In the genomic region with DNA sequence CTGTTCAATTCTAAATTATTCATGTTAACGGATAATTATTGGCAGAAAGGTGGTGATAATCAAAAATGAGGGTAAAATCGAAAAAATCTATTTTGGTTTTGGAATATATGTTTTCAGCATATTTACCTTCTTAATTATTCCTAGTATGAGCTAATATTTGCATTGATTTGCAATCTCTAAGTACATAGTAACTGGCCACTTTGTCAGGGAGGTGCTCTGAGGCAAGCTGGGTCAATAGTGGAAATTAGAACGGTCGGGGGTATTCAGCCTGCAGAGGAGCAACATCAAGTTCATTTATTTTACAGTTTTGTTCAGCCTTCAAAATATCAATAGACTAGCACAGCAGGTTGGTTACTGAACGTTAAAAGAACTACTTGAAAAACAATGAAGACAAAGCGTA, we compare ENCODE assay signal across 9 cellular contexts. TPM values are rescaled to one million over a fixed set of nuclear protein-coding genes. Genes with fewer than 3 reads are reported as not detected.
DNase-seq lines count a peak whose midpoint lies in the region; ATAC-seq and TF ChIP-seq lines count a peak whose summit lies in the region.
"Had no signal": no experiment of that assay in that cellular context is flagged by ENCODE, and none has a peak within 500 bp of the region (broad histone marks: within the 10 kb centered on the region; RNA-seq: fewer than 3 reads in every experiment).

No MANE protein-coding gene starts in this region.

- peak overlapping the region; percentile 97 to 99 for H3K27ac ChIP-seq in thoracic aorta
- H3K27ac ChIP-seq: HL-60 had no signal

- H3K9me3 Mint-ChIP-seq in activated CD4-positive, alpha-beta T cell treated with anti-CD3 and anti-CD28 coated beads, Interleukin-2, amount 10 ng/mL, durations not matched to agents 7 days and 5 days = no peaks in the 10 kb centered on the region
- no peaks in the 10 kb centered on the region for H3K9me3 Mint-ChIP-seq in activated CD8-positive, alpha-beta T cell treated with anti-CD3 and anti-CD28 coated beads, Interleukin-2, amount 10 ng/mL, durations not matched to agents 7 days and 5 days (ENCODE audit: insufficient read depth)

- CTCF ChIA-PET in activated CD4-positive, alpha-beta T cell treated with anti-CD3 and anti-CD28 coated beads, Interleukin-2, amount 10 ng/mL, durations not matched to agents 7 days and 5 days (lab: Charles Lee) = interaction anchor here (0.6 to 2.4 kb wide), 3 partner anchors 9 to 280 kb away, joined by 3 to 5 read pairs (median 3); no protein-coding TSS in a partner anchor
- CTCF ChIA-PET in activated CD8-positive, alpha-beta T cell treated with anti-CD3 and anti-CD28 coated beads, Interleukin-2, amount 10 ng/mL, durations not matched to agents 7 days and 5 days (lab: Charles Lee) = interaction anchor here (0.6 to 3.0 kb wide), 3 partner anchors 26 to 178 kb away, joined by 3 to 14 read pairs (median 3); a partner anchor contains a TSS

- in situ Hi-C loops in KBM-7 (cut with MboI; ENCODE audit: low pct_unique_long_range_greater_than_20kb, low sequenced_read_pairs) = no loop called here

- peaks cover 12 to 51% of the 10 kb centered on the region in 2 donors for H3K4me1 ChIP-seq in thoracic aorta (ENCODE audit: control insufficient read depth in 1 of 2, low read depth in 2 of 2)

- H3K4me3 ChIP-seq in iPS-18c (ENCODE audit: insufficient read depth, low read depth, low read length) (peak overlapping the region; percentile 89), thoracic aorta (peak overlapping the region; percentile 89)

- H3K4me1 Mint-ChIP-seq in activated CD4-positive, alpha-beta T cell treated with anti-CD3 and anti-CD28 coated beads, Interleukin-2, amount 10 ng/mL, durations not matched to agents 7 days and 5 days = peaks cover 35% of the 10 kb centered on the region
- peaks cover 36% of the 10 kb centered on the region for H3K4me1 Mint-ChIP-seq in activated CD8-positive, alpha-beta T cell treated with anti-CD3 and anti-CD28 coated beads, Interleukin-2, amount 10 ng/mL, durations not matched to agents 7 days and 5 days (ENCODE audit: low read depth)

- no peak for DNase-seq in activated CD4-positive, alpha-beta T cell treated with anti-CD3 and anti-CD28 coated beads, Interleukin-2, amount 10 ng/mL, durations not matched to agents 7 days and 5 days
- no peak for DNase-seq in activated CD4-positive, alpha-beta T cell treated with anti-CD3 and anti-CD28 coated beads for 4 hours
- DNase-seq in activated CD8-positive, alpha-beta T cell treated with anti-CD3 and anti-CD28 coated beads, Interleukin-2, amount 10 ng/mL, durations not matched to agents 7 days and 5 days = no peak
- no peak for DNase-seq in thoracic aorta (ENCODE audit: low spot score)
- no peak for DNase-seq in stimulated activated CD4-positive, alpha-beta T cell treated with anti-CD3 and anti-CD28 coated beads, Interleukin-2, amount 100 ng/mL, for 48 hours
- no peak for DNase-seq in 8988T
- DNase-seq in KBM-7 = no peak

- H3K36me3 Mint-ChIP-seq in activated CD4-positive, alpha-beta T cell treated with anti-CD3 and anti-CD28 coated beads, Interleukin-2, amount 10 ng/mL, durations not matched to agents 7 days and 5 days (ENCODE audit: low read depth) = peaks cover 13% of the 10 kb centered on the region
- H3K36me3 Mint-ChIP-seq in activated CD8-positive, alpha-beta T cell treated with anti-CD3 and anti-CD28 coated beads, Interleukin-2, amount 10 ng/mL, durations not matched to agents 7 days and 5 days (ENCODE audit: low read depth) = peaks cover 15% of the 10 kb centered on the region

- no peak overlapping the region for H3K27ac Mint-ChIP-seq in activated CD4-positive, alpha-beta T cell treated with anti-CD3 and anti-CD28 coated beads, Interleukin-2, amount 10 ng/mL, durations not matched to agents 7 days and 5 days
- no peak overlapping the region for H3K27ac Mint-ChIP-seq in activated CD8-positive, alpha-beta T cell treated with anti-CD3 and anti-CD28 coated beads, Interleukin-2, amount 10 ng/mL, durations not matched to agents 7 days and 5 days

- no peaks in the 10 kb centered on the region for H3K36me3 ChIP-seq in thoracic aorta

- H3K27me3 Mint-ChIP-seq in activated CD4-positive, alpha-beta T cell treated with anti-CD3 and anti-CD28 coated beads, Interleukin-2, amount 10 ng/mL, durations not matched to agents 7 days and 5 days = peaks cover 2% of the 10 kb centered on the region
- no peaks in the 10 kb centered on the region for H3K27me3 Mint-ChIP-seq in activated CD8-positive, alpha-beta T cell treated with anti-CD3 and anti-CD28 coated beads, Interleukin-2, amount 10 ng/mL, durations not matched to agents 7 days and 5 days (ENCODE audit: low read depth)

- POLR2A ChIA-PET in activated CD4-positive, alpha-beta T cell treated with anti-CD3 and anti-CD28 coated beads, Interleukin-2, amount 10 ng/mL, durations not matched to agents 7 days and 5 days (lab: Charles Lee) = no interaction called here
- POLR2A ChIA-PET in activated CD8-positive, alpha-beta T cell treated with anti-CD3 and anti-CD28 coated beads, Interleukin-2, amount 10 ng/mL, durations not matched to agents 7 days and 5 days (lab: Charles Lee) = interaction anchor here (2.6 kb wide), 1 partner anchor 122 kb away, joined by 31 read pairs; a partner anchor contains a TSS

- no peaks in the 10 kb centered on the region for H3K9me3 ChIP-seq in iPS-18c (ENCODE audit: control insufficient read depth, insufficient read depth, low read length)
- H3K9me3 ChIP-seq in thoracic aorta = no peaks in the 10 kb centered on the region

- H3K27me3 ChIP-seq in thoracic aorta (replicated peaks; ENCODE audit: insufficient read depth) = no peaks in the 10 kb centered on the region

- no peak for ATAC-seq in activated CD8-positive, alpha-beta T cell treated with anti-CD3 and anti-CD28 coated beads, Interleukin-2, amount 10 ng/mL, durations not matched to agents 7 days and 5 days
- ATAC-seq in thoracic aorta (ENCODE audit: insufficient number of reproducible peaks, low FRiP score, low read depth) = no peak

- no peak for TF ChIP-seq CTCF in thoracic aorta (IDR thresholded peaks at IDR 0.05)

- peak overlapping the region; percentile 94 for H3K4me3 Mint-ChIP-seq in activated CD4-positive, alpha-beta T cell treated with anti-CD3 and anti-CD28 coated beads, Interleukin-2, amount 10 ng/mL, durations not matched to agents 7 days and 5 days
- H3K4me3 Mint-ChIP-seq in activated CD8-positive, alpha-beta T cell treated with anti-CD3 and anti-CD28 coated beads, Interleukin-2, amount 10 ng/mL, durations not matched to agents 7 days and 5 days = peak overlapping the region; percentile 97

RNA-seq across cellular contexts. Expression of gene OTUD7B, which starts 1.8 kb away (rescaled TPM):
- total RNA-seq in activated CD4-positive, alpha-beta T cell treated with anti-CD3 and anti-CD28 coated beads, Interleukin-2, amount 10 ng/mL, durations not matched to agents 7 days and 5 days = 10 to 100 TPM in 1 of 2 experiments, 1 to 10 TPM in 1; 9.9 to 10.6 TPM
- 10 to 100 TPM; 10.3 to 12.1 TPM for total RNA-seq in activated CD8-positive, alpha-beta T cell treated with anti-CD3 and anti-CD28 coated beads, Interleukin-2, amount 10 ng/mL, durations not matched to agents 7 days and 5 days
- 10 to 100 TPM; 29.9 to 30.6 TPM for total RNA-seq in thoracic aorta

RNA-seq across cellular contexts. Expression of gene VPS45, which starts 58.9 kb away (rescaled TPM):
- 10 to 100 TPM; 34.1 to 38.1 TPM for total RNA-seq in activated CD4-positive, alpha-beta T cell treated with anti-CD3 and anti-CD28 coated beads, Interleukin-2, amount 10 ng/mL, durations not matched to agents 7 days and 5 days
- 10 to 100 TPM; 36.1 to 40.0 TPM for total RNA-seq in activated CD8-positive, alpha-beta T cell treated with anti-CD3 and anti-CD28 coated beads, Interleukin-2, amount 10 ng/mL, durations not matched to agents 7 days and 5 days
- total RNA-seq in thoracic aorta = 10 to 100 TPM; 46.2 to 68.9 TPM
